In the genomic region with DNA sequence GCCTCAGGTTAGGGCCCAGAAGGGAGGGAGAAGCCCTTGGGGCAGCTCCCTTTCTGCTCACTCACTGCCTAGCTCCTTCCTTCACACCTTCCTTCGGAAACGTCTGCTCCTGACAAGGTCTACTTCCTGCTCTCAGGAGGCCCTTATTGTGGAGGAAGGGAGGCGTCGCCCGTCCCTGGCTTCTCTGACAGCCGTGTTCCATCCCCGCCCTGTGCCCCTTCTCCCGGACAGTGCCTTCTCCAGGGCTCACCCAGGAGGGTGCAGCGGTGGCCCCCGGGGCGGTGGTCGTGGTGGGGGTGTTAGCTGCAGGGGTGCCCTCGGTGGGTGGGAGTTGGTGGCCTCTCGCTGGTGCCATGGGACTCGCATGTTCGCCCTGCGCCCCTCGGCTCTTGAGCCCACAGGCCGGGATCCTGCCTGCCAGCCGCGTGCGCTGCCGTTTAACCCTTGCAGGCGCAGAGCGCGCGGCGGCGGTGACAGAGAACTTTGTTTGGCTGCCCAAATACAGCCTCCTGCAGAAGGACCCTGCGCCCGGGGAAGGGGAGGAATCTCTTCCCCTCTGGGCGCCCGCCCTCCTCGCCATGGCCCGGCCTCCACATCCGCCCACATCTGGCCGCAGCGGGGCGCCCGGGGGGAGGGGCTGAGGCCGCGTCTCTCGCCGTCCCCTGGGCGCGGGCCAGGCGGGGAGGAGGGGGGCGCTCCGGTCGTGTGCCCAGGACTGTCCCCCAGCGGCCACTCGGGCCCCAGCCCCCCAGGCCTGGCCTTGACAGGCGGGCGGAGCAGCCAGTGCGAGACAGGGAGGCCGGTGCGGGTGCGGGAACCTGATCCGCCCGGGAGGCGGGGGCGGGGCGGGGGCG, we compare ENCODE assay signal across 8 cellular contexts.
DNase-seq lines count a peak whose midpoint lies in the region; ATAC-seq and TF ChIP-seq lines count a peak whose summit lies in the region.

No MANE protein-coding gene starts in this region.

- H3K27me3 ChIP-seq in breast epithelium (no peaks in the 10 kb centered on the region), iPS-20b (ENCODE audit: insufficient read depth, low read length) (no peaks in the 10 kb centered on the region), skeletal muscle tissue (ENCODE audit: control insufficient read depth in 3 of 3, insufficient read depth in 3 of 3, low read length in 3 of 3) (no peaks in the 10 kb centered on the region)

- H3K9ac ChIP-seq in iPS-20b (ENCODE audit: low read depth, low read length) (peak overlapping the region; percentile 68; the same call in 1 of the 2 replicates), skeletal muscle tissue (ENCODE audit: low read depth in 1 of 3, low read length in 3 of 3) (peak overlapping the region; percentile 66 to 84 (median 71))

- intact Hi-C loops in breast epithelium (cut with DNase I; ENCODE audit: low total_unique reads), result loop anchor here (2.0 kb wide), 1 partner anchor 44 kb away; no protein-coding TSS in a partner anchor

- peak overlapping the region; percentile 79 to 92 (median 87) for H3K4me3 ChIP-seq in breast epithelium
- H3K4me3 ChIP-seq in iPS-20b (ENCODE audit: low read length), result peak overlapping the region; percentile 81
- peak overlapping the region; percentile 63 to 75 (median 74) for H3K4me3 ChIP-seq in skeletal muscle tissue (ENCODE audit: low read length in 3 of 3)

- H3K27ac ChIP-seq in breast epithelium (peak overlapping the region; percentile 93 to 95), iPS-20b (ENCODE audit: low read length) (peak overlapping the region; percentile 74), skeletal muscle tissue (ENCODE audit: low read depth, low read length) (peak overlapping the region; percentile 77)

- no peak for TF ChIP-seq CTCF in breast epithelium (IDR thresholded peaks at IDR 0.05)

- H3K36me3 ChIP-seq in breast epithelium, result no peaks in the 10 kb centered on the region
- H3K36me3 ChIP-seq in iPS-20b (ENCODE audit: insufficient read depth, low read depth, low read length), result no peaks in the 10 kb centered on the region
- H3K36me3 ChIP-seq in skeletal muscle tissue (ENCODE audit: control insufficient read depth in 3 of 3, insufficient read depth in 3 of 3, low read length in 3 of 3), result no peaks in the 10 kb centered on the region

- peaks cover 48% of the 10 kb centered on the region in 2 donors for H3K4me1 ChIP-seq in breast epithelium
- H3K4me1 ChIP-seq in iPS-20b (ENCODE audit: insufficient read depth, low read length), result peaks cover 38% of the 10 kb centered on the region
- peaks cover 43 to 79% (median 69%) of the 10 kb centered on the region in 3 donors for H3K4me1 ChIP-seq in skeletal muscle tissue (ENCODE audit: control insufficient read depth in 3 of 3, insufficient read depth in 3 of 3, low read length in 3 of 3)

- H3K9me3 ChIP-seq in breast epithelium (no peaks in the 10 kb centered on the region), iPS-20b (ENCODE audit: insufficient read depth, low read depth, low read length) (no peaks in the 10 kb centered on the region), skeletal muscle tissue (ENCODE audit: control insufficient read depth in 3 of 3, low read length in 3 of 3) (no peaks in the 10 kb centered on the region)

- in situ Hi-C loops in KBM-7 (cut with MboI; ENCODE audit: low pct_unique_long_range_greater_than_20kb, low sequenced_read_pairs), result no loop called here

- DNase-seq in AG08396 (ENCODE audit: low spot score) (peak; percentile 93), GM19238 (ENCODE audit: insufficient read length, low spot score) (peak; percentile 87), KBM-7 (peak; percentile 65), T-helper 9 cell (peak; percentile 55), breast epithelium (ENCODE audit: low spot score in 2 of 2) (peak in 1 of 2 donors; percentile 71)

- no peak for TF ChIP-seq POLR2A in breast epithelium (IDR thresholded peaks at IDR 0.05)

- ATAC-seq in HG03457 (IDR thresholded peaks at IDR 0.05; ENCODE audit: unreplicated experiment), result no peak
